Comparison of ENCODE assay signal across 26 cellular contexts in genomic region chr1:162093095-162093494, GRCh38.
"Had no signal": no experiment of that assay in that cellular context is flagged by ENCODE, and none has a peak within 500 bp of the region (broad histone marks: within the 10 kb centered on the region; RNA-seq: fewer than 3 reads in every experiment).

No MANE protein-coding gene starts in this region.

- H3K9me3 ChIP-seq: gastrocnemius medialis, neutrophil, testis, tibial nerve, upper lobe of left lung had no signal

- H3K27me3 Mint-ChIP-seq: progenitor cell of endocrine pancreas had no signal

- DNase-seq: cerebellar nuclear complex; cortex of kidney; foreskin fibroblast; gastrocnemius medialis; heart left ventricle; kidney; left ventricle myocardium superior; natural killer cell; stimulated activated CD4-positive, alpha-beta T cell treated with anti-CD3 and anti-CD28 coated beads, Interleukin-2, amount 100 ng/mL, for 24 hours; stimulated activated CD4-positive, alpha-beta T cell treated with anti-CD3 and anti-CD28 coated beads, Interleukin-4, amount 100 ng/mL, for 24 hours; stimulated activated naive CD8-positive, alpha-beta T cell treated with anti-CD3 and anti-CD28 coated beads, Interleukin-15, Interleukin-2, amounts not matched to agents 100 U/mL and 50 U/mL, for 24 hours; substantia nigra; testis; upper lobe of left lung had no signal

- H3K36me3 Mint-ChIP-seq: memory B cell; natural killer cell; stimulated activated effector memory CD8-positive, alpha-beta T cell treated with anti-CD3 and anti-CD28 coated beads, Interleukin-12 subunit alpha, Interleukin-12 subunit beta, amount 100 ng/mL, for 72 hours had no signal

- H3K9ac ChIP-seq: parathyroid adenoma had no signal

- H3K4me1 Mint-ChIP-seq: memory B cell; natural killer cell; stimulated activated effector memory CD8-positive, alpha-beta T cell treated with anti-CD3 and anti-CD28 coated beads, Interleukin-12 subunit alpha, Interleukin-12 subunit beta, amount 100 ng/mL, for 72 hours had no signal

- H3K4me3 Mint-ChIP-seq: memory B cell; natural killer cell; neural crest cell; stimulated activated effector memory CD8-positive, alpha-beta T cell treated with anti-CD3 and anti-CD28 coated beads, Interleukin-12 subunit alpha, Interleukin-12 subunit beta, amount 100 ng/mL, for 72 hours had no signal

- FAIRE-seq: kidney, urothelium cell line had no signal

- H3K27ac Mint-ChIP-seq: memory B cell; natural killer cell; progenitor cell of endocrine pancreas; stimulated activated effector memory CD8-positive, alpha-beta T cell treated with anti-CD3 and anti-CD28 coated beads, Interleukin-12 subunit alpha, Interleukin-12 subunit beta, amount 100 ng/mL, for 72 hours had no signal

- H3K4me2 ChIP-seq: hepatocyte had no signal

- H3K79me2 ChIP-seq: parathyroid adenoma had no signal

- ATAC-seq: esophagus mucosa; gastrocnemius medialis; heart left ventricle; left ventricle myocardium superior; natural killer cell; stimulated activated effector memory CD8-positive, alpha-beta T cell treated with anti-CD3 and anti-CD28 coated beads, Interleukin-12 subunit alpha, Interleukin-12 subunit beta, amount 100 ng/mL, for 72 hours; stimulated activated naive CD8-positive, alpha-beta T cell treated with anti-CD3 and anti-CD28 coated beads, Interleukin-15, Interleukin-2, amounts not matched to agents 100 U/mL and 50 U/mL, for 24 hours had no signal

- H3K4me3 ChIP-seq: gastrocnemius medialis, heart left ventricle, hepatocyte, lung, testis, tibial nerve, upper lobe of left lung had no signal

- H3K27me3 ChIP-seq: gastrocnemius medialis, heart left ventricle, hepatocyte, neutrophil, testis, tibial nerve, upper lobe of left lung had no signal

- H3K9me3 Mint-ChIP-seq: natural killer cell; stimulated activated effector memory CD8-positive, alpha-beta T cell treated with anti-CD3 and anti-CD28 coated beads, Interleukin-12 subunit alpha, Interleukin-12 subunit beta, amount 100 ng/mL, for 72 hours had no signal

- H2AFZ ChIP-seq: hepatocyte, parathyroid adenoma had no signal

- H3K36me3 ChIP-seq: gastrocnemius medialis, heart left ventricle, neutrophil, tibial nerve, upper lobe of left lung had no signal

- H3K4me1 ChIP-seq: gastrocnemius medialis, parathyroid adenoma had no signal

- H3K27ac ChIP-seq: epithelial cell of prostate, gastrocnemius medialis, heart left ventricle, hepatocyte, neutrophil, parathyroid adenoma, testis, upper lobe of left lung had no signal
